9 cellular contexts compared by ENCODE assay signal in genomic region chr9:121367651-121368510, GRCh38. TPM values are rescaled to one million over a fixed set of nuclear protein-coding genes. Genes with fewer than 3 reads are reported as not detected.
DNase-seq lines count a peak whose midpoint lies in the region; ATAC-seq and TF ChIP-seq lines count a peak whose summit lies in the region.
"Had no signal": no experiment of that assay in that cellular context is flagged by ENCODE, and none has a peak within 500 bp of the region (broad histone marks: within the 10 kb centered on the region; RNA-seq: fewer than 3 reads in every experiment).

No MANE protein-coding gene starts in this region.

- no peak overlapping the region for H3K27ac Mint-ChIP-seq in activated T-cell treated with anti-CD3 and anti-CD28 coated beads, Interleukin-2, amount 50 U/mL, for 24 hours

- H3K27me3 Mint-ChIP-seq in activated T-cell treated with anti-CD3 and anti-CD28 coated beads, Interleukin-2, amount 50 U/mL, for 24 hours, result no peaks in the 10 kb centered on the region

- H3K9me3 Mint-ChIP-seq in activated T-cell treated with anti-CD3 and anti-CD28 coated beads, Interleukin-2, amount 50 U/mL, for 24 hours, result peaks cover 4% of the 10 kb centered on the region

- ATAC-seq in left lung, result no peak
- ATAC-seq in thoracic aorta (ENCODE audit: insufficient number of reproducible peaks, low FRiP score, low read depth), result no peak
- ATAC-seq in GM19035 (IDR thresholded peaks at IDR 0.05; ENCODE audit: unreplicated experiment), result no peak

- H3K4me3 Mint-ChIP-seq in activated T-cell treated with anti-CD3 and anti-CD28 coated beads, Interleukin-2, amount 50 U/mL, for 24 hours, result peak overlapping the region; percentile 88

- H3K36me3 ChIP-seq in adipocyte (ENCODE audit: control insufficient read depth, insufficient read depth, low read length, severe bottlenecking) (peaks cover 29% of the 10 kb centered on the region), left lung (peaks cover 0 to 11% of the 10 kb centered on the region in 2 donors), thoracic aorta (no peaks in the 10 kb centered on the region)

- peak overlapping the region; percentile 96 for H3K9ac ChIP-seq in adipocyte (ENCODE audit: low read length)

- H3K27ac ChIP-seq in left lung (peak overlapping the region; percentile 96), thoracic aorta (peak overlapping the region; percentile 86 to 99)

- H3K4me1 Mint-ChIP-seq in activated T-cell treated with anti-CD3 and anti-CD28 coated beads, Interleukin-2, amount 50 U/mL, for 24 hours (ENCODE audit: low read depth), result peaks cover 73% of the 10 kb centered on the region

- H3K4me3 ChIP-seq in adipocyte (ENCODE audit: low read length) (peak overlapping the region; percentile 93), left lung (peak overlapping the region; percentile 64 to 88), thoracic aorta (peak overlapping the region; percentile 95)

- H3K9me3 ChIP-seq in adipocyte (ENCODE audit: control insufficient read depth, low read length), result no peaks in the 10 kb centered on the region
- no peaks in the 10 kb centered on the region for H3K9me3 ChIP-seq in left lung
- H3K9me3 ChIP-seq in thoracic aorta, result no peaks in the 10 kb centered on the region

- H3K27me3 ChIP-seq in adipocyte (replicated peaks; ENCODE audit: control insufficient read depth, insufficient read depth, low read length), result no peaks in the 10 kb centered on the region
- no peaks in the 10 kb centered on the region for H3K27me3 ChIP-seq in left lung
- no peaks in the 10 kb centered on the region for H3K27me3 ChIP-seq in thoracic aorta (replicated peaks; ENCODE audit: insufficient read depth)

- intact Hi-C loops in left lung (cut with DNase I), result no loop called here

- TF ChIP-seq CTCF in left lung (IDR thresholded peaks at IDR 0.05) (no peak), thoracic aorta (IDR thresholded peaks at IDR 0.05) (no peak)

- H3K4me1 ChIP-seq in adipocyte (ENCODE audit: control insufficient read depth, insufficient read depth, low read length) (peaks cover 81% of the 10 kb centered on the region), left lung (peaks cover 48 to 84% of the 10 kb centered on the region in 2 donors), thoracic aorta (ENCODE audit: control insufficient read depth in 1 of 2, low read depth in 2 of 2) (peaks cover 66 to 84% of the 10 kb centered on the region in 2 donors)

- peaks cover 28% of the 10 kb centered on the region for H3K36me3 Mint-ChIP-seq in activated T-cell treated with anti-CD3 and anti-CD28 coated beads, Interleukin-2, amount 50 U/mL, for 24 hours (ENCODE audit: low read depth)

- DNase-seq in activated T-cell treated with anti-CD3 and anti-CD28 coated beads, Interleukin-2, amount 50 U/mL, for 24 hours, result no peak
- DNase-seq in activated T-cell treated with anti-CD3 and anti-CD28 coated beads, Interleukin-2, amount 50 U/mL, for 48 hours, result no peak
- DNase-seq in adipocyte (ENCODE audit: low read depth) (peak; percentile 51), left lung (no peak), thoracic aorta (ENCODE audit: low spot score) (no peak), 8988T (no peak), T1000 (lab: John Stamatoyannopoulos, UW) (no peak)
- DNase-seq: SHP77 had no signal

RNA-seq across cellular contexts. Expression of gene STOM, which starts 2.2 kb away (rescaled TPM):
- total RNA-seq in left lung (100 to 1,000 TPM; 496 to 576 TPM), thoracic aorta (100 to 1,000 TPM; 177 to 344 TPM)
